1 cellular context compared by ENCODE assay signal in the genomic region with DNA sequence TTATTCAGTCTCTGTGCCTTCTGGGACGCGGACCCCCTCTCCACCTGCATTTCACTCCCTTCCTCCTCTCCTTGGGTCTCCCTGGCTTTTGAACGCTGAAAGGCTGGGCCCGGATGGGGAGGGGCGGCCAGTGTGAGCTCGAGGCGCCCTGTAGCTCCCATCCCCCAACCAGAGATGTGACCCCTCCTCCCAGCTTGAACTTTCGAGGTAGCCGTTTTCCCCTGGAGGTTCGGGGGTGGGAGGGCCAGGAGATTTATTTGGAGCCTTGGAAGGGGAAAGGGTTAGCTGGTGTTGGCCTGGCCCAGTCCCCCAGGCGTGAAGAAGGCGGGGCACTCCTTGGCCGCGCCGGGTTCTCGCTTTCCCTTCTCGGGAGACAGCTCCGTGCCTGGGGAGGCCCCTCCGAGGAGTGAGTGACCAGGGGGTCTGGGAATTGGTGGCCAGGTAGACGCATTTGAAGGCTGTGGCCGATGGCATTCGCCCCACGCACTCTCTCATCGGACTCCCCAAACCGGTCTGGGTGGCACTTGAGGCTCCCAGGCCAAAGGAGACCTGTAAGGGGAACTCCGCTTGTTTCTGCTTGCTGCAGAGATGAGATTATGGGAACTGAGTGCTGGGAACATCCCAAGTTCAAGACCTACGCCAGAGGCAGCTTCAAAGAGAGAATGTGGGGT.
TF ChIP-seq lines count a peak whose summit lies in the region.

No MANE protein-coding gene starts in this region.

TF ChIP-seq in SK-N-SH treated with all-trans-retinoic acid at 6 μM for 48 hours, 23 proteins besides CTCF, POLR2A, EP300 and RAD21 (continued from another document):
- TF ChIP-seq ZNF565 (CRISPR knock-in tag; conservative IDR thresholded peaks at IDR 0.05; ENCODE audit: low read depth) (no peak), OSR1 (CRISPR knock-in tag; IDR thresholded peaks at IDR 0.05) (no peak), ZNF8 (CRISPR knock-in tag; IDR thresholded peaks at IDR 0.05) (no peak), PATZ1 (CRISPR knock-in tag; IDR thresholded peaks at IDR 0.05; ENCODE audit: borderline replicate concordance) (no peak), SNAI2 (CRISPR knock-in tag; IDR thresholded peaks at IDR 0.05) (no peak), ISL1 (CRISPR knock-in tag; IDR thresholded peaks at IDR 0.05) (no peak), BACH2 (CRISPR knock-in tag; IDR thresholded peaks at IDR 0.05; ENCODE audit: borderline replicate concordance) (no peak), ESRRG (CRISPR knock-in tag; IDR thresholded peaks at IDR 0.05) (no peak)
